ENCODE assay signal across 15 cellular contexts in genomic region chr3:107992976-107993684, GRCh38.
DNase-seq lines count a peak whose midpoint lies in the region; ATAC-seq and TF ChIP-seq lines count a peak whose summit lies in the region.
"Had no signal": no experiment of that assay in that cellular context is flagged by ENCODE, and none has a peak within 500 bp of the region (broad histone marks: within the 10 kb centered on the region; RNA-seq: fewer than 3 reads in every experiment).

No MANE protein-coding gene starts in this region.

- no peak for TF ChIP-seq POLR2A in breast epithelium (IDR thresholded peaks at IDR 0.05)

- H3K4me3 Mint-ChIP-seq in MCF 10A (ENCODE audit: unreplicated experiment) = no peak overlapping the region
- H3K4me3 Mint-ChIP-seq in type B pancreatic cell = peak overlapping the region; percentile 67
- H3K4me3 Mint-ChIP-seq: activated T-cell treated with anti-CD3 and anti-CD28 coated beads, Interleukin-2, amount 50 U/mL, for 72 hours; T-helper 17 cell had no signal

- no peaks in the 10 kb centered on the region for H3K36me3 Mint-ChIP-seq in MCF 10A (ENCODE audit: insufficient read depth, unreplicated experiment)
- H3K36me3 Mint-ChIP-seq in type B pancreatic cell = no peaks in the 10 kb centered on the region

- BruUV-seq in MCF 10A (replicated peaks; lab: Mats Ljungman, UMichigan) (no TSS peak), PC-3 (replicated peaks; lab: Mats Ljungman, UMichigan) (TSS peak; percentile 40)

- peak; percentile 66 for ATAC-seq in PC-3
- ATAC-seq: activated T-cell treated with anti-CD3 and anti-CD28 coated beads, Interleukin-2, amount 50 U/mL, for 72 hours; T-helper 17 cell had no signal

- H3K9me3 ChIP-seq in breast epithelium (no peaks in the 10 kb centered on the region), PC-3 (ENCODE audit: low read length) (no peaks in the 10 kb centered on the region), left ventricle myocardium inferior (replicated peaks) (no peaks in the 10 kb centered on the region), MM.1S (replicated peaks; ENCODE audit: insufficient read depth, low read length) (no peaks in the 10 kb centered on the region)
- H3K9me3 ChIP-seq: uterus had no signal

- TF ChIP-seq CTCF in MCF 10A (IDR thresholded peaks at IDR 0.05; ENCODE audit: unreplicated experiment) (no peak), breast epithelium (IDR thresholded peaks at IDR 0.05) (no peak), PC-3 (conservative IDR thresholded peaks at IDR 0.05; ENCODE audit: low read depth, low read length) (no peak), type B pancreatic cell (conservative IDR thresholded peaks at IDR 0.05) (no peak), left ventricle myocardium inferior (IDR thresholded peaks at IDR 0.05; ENCODE audit: borderline replicate concordance) (no peak), MM.1S (IDR thresholded peaks at IDR 0.05; ENCODE audit: low read length) (no peak)

- CTCF ChIA-PET in MCF 10A (lab: Yijun Ruan, JAX) = interaction anchor here (0.6 to 1.2 kb wide), 4 partner anchors 13 to 757 kb away, joined by 3 to 4 read pairs (median 3); no protein-coding TSS in a partner anchor
- CTCF ChIA-PET in PC-3 (lab: Charles Lee) = no interaction called here

- H3F3A ChIP-seq in PC-3 (ENCODE audit: low read length, unreplicated experiment) (no peaks in the 10 kb centered on the region), MM.1S (ENCODE audit: insufficient read depth, low read length) (no peaks in the 10 kb centered on the region)

- H3K27ac Mint-ChIP-seq in MCF 10A (ENCODE audit: low read depth, unreplicated experiment) = peak overlapping the region; percentile 3
- peak overlapping the region; percentile 94 for H3K27ac Mint-ChIP-seq in type B pancreatic cell
- H3K27ac Mint-ChIP-seq: activated T-cell treated with anti-CD3 and anti-CD28 coated beads, Interleukin-2, amount 50 U/mL, for 72 hours; T-helper 17 cell had no signal

- H3K9ac ChIP-seq in PC-3 (ENCODE audit: low read length) (peak overlapping the region; percentile 76), MM.1S (ENCODE audit: low read length) (no peak overlapping the region)

- no peaks in the 10 kb centered on the region for H3K9me3 Mint-ChIP-seq in MCF 10A (ENCODE audit: unreplicated experiment)
- peaks cover 11% of the 10 kb centered on the region for H3K9me3 Mint-ChIP-seq in type B pancreatic cell

- no peaks in the 10 kb centered on the region for H3K9me2 ChIP-seq in PC-3 (replicated peaks; ENCODE audit: low read length)
- no peaks in the 10 kb centered on the region for H3K9me2 ChIP-seq in MM.1S (replicated peaks; ENCODE audit: insufficient read depth, low read length)

- POLR2A ChIA-PET in MCF 10A (lab: Yijun Ruan, JAX) (interaction anchor here (0.5 to 3.1 kb wide), 3 partner anchors 9 to 96 kb away, joined by 3 to 11 read pairs (median 7); no protein-coding TSS in a partner anchor), PC-3 (lab: Charles Lee; ENCODE audit: unreplicated experiment) (no interaction called here)

- H3K4me1 Mint-ChIP-seq in MCF 10A (ENCODE audit: insufficient read depth, unreplicated experiment) (peaks cover 35% of the 10 kb centered on the region), type B pancreatic cell (ENCODE audit: unreplicated experiment) (peaks cover 49% of the 10 kb centered on the region)

- H3K79me2 ChIP-seq in PC-3 (ENCODE audit: low read length) (no peaks in the 10 kb centered on the region), MM.1S (ENCODE audit: low read length) (no peaks in the 10 kb centered on the region)

- H3K27ac ChIP-seq in breast epithelium = no peak overlapping the region
- H3K27ac ChIP-seq in PC-3 (ENCODE audit: low read length) = peak overlapping the region; percentile 98
- no peak overlapping the region for H3K27ac ChIP-seq in left ventricle myocardium inferior (replicated peaks)
- H3K27ac ChIP-seq in MM.1S (ENCODE audit: low read length) = no peak overlapping the region
- H3K27ac ChIP-seq in caudate nucleus (ENCODE audit: low read depth, low read length) = no peak overlapping the region
- H3K27ac ChIP-seq: coronary artery, uterus had no signal

- intact Hi-C loops in MCF 10A (cut with micrococcal nuclease) (no loop called here), breast epithelium (cut with DNase I; ENCODE audit: low total_unique reads) (no loop called here), PC-3 (cut with micrococcal nuclease) (no loop called here), left ventricle myocardium inferior (cut with micrococcal nuclease) (no loop called here)

- H3K4me2 ChIP-seq in PC-3 (ENCODE audit: low read length) (peak overlapping the region; percentile 80), MM.1S (ENCODE audit: low read depth, low read length) (no peak overlapping the region)

- H3K4me1 ChIP-seq in breast epithelium (peaks cover under 1 to 4% of the 10 kb centered on the region in 2 donors), PC-3 (ENCODE audit: insufficient read depth, low read length) (peaks cover 66% of the 10 kb centered on the region), left ventricle myocardium inferior (peaks cover 10% of the 10 kb centered on the region), MM.1S (ENCODE audit: low read length) (no peaks in the 10 kb centered on the region)
- H3K4me1 ChIP-seq: uterus had no signal

- H3K36me3 ChIP-seq in breast epithelium (no peaks in the 10 kb centered on the region), PC-3 (ENCODE audit: low read depth, low read length) (no peaks in the 10 kb centered on the region), left ventricle myocardium inferior (no peaks in the 10 kb centered on the region), MM.1S (replicated peaks; ENCODE audit: insufficient read depth, low read length) (no peaks in the 10 kb centered on the region)
- H3K36me3 ChIP-seq: uterus had no signal

- H3K27me3 Mint-ChIP-seq in MCF 10A (ENCODE audit: insufficient read depth, unreplicated experiment) (no peaks in the 10 kb centered on the region), type B pancreatic cell (no peaks in the 10 kb centered on the region)
- H3K27me3 Mint-ChIP-seq: T-helper 17 cell had no signal

- DNase-seq in MCF 10A (ENCODE audit: unreplicated experiment) (peak; percentile 36), breast epithelium (ENCODE audit: low spot score in 2 of 2) (no peak), PC-3 (peak; percentile 94), foreskin melanocyte (peak; percentile 49), type B pancreatic cell (ENCODE audit: extremely low spot score, unreplicated experiment) (no peak), left ventricle myocardium inferior (no peak), MM.1S (no peak), caudate nucleus (lab: John Stamatoyannopoulos, UW) (no peak)
- DNase-seq: activated T-cell treated with anti-CD3 and anti-CD28 coated beads, Interleukin-2, amount 50 U/mL, for 72 hours; C1 segment of cervical spinal cord; NCI-H82; nucleus accumbens; T-helper 17 cell; uterus had no signal

- no peaks in the 10 kb centered on the region for H4K20me1 ChIP-seq in PC-3 (ENCODE audit: low read length)
- no peaks in the 10 kb centered on the region for H4K20me1 ChIP-seq in MM.1S (ENCODE audit: insufficient read depth, low read length)

- peak overlapping the region; percentile 67 for H2AFZ ChIP-seq in PC-3 (ENCODE audit: low read length)
- no peak overlapping the region for H2AFZ ChIP-seq in MM.1S (ENCODE audit: low read length)

- H3K27me3 ChIP-seq in breast epithelium = no peaks in the 10 kb centered on the region
- H3K27me3 ChIP-seq in PC-3 (ENCODE audit: low read length) = no peaks in the 10 kb centered on the region
- no peaks in the 10 kb centered on the region for H3K27me3 ChIP-seq in left ventricle myocardium inferior (ENCODE audit: low read depth)
- H3K27me3 ChIP-seq in MM.1S (replicated peaks; ENCODE audit: insufficient read depth, low read length) = no peaks in the 10 kb centered on the region
- H3K27me3 ChIP-seq: uterus had no signal

- no peak overlapping the region for H3K4me3 ChIP-seq in breast epithelium
- peak overlapping the region; percentile 32; the same call in 1 of the 2 replicates for H3K4me3 ChIP-seq in PC-3 (ENCODE audit: low read length)
- H3K4me3 ChIP-seq in left ventricle myocardium inferior = no peak overlapping the region
- H3K4me3 ChIP-seq in MM.1S (ENCODE audit: low read length) = no peak overlapping the region
- H3K4me3 ChIP-seq: coronary artery, uterus had no signal

Comparison
In these comparisons a context has a peak if more than half of its experiments do, and no peak if none do; other contexts are left out.
1. DNase-seq: peak in MCF 10A (single experiment), PC-3 (single experiment) and foreskin melanocyte (single experiment); none in breast epithelium (0 of 2), type B pancreatic cell (single experiment), left ventricle myocardium inferior (single experiment), MM.1S (single experiment) and caudate nucleus (0 of 61).